16 cellular contexts compared by ENCODE assay signal in the genomic region with DNA sequence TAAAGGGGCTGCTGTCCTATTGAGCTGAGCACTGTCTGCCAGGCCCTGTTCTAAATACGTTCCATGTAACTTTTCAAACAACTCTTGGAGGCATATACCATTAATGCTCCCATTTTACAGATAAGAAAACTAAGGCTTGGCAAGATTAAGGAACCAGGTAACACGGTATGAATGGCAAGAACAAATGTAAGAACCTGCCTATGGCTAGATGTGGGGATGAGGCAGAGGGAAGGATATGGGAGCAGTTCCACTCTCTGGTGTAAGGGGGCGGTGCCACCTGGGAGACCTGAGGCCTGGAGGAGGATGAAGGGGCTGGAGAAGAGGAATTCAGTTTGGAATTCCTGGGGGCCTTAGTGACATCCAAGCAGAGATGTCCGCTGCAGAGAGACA. TPM values are rescaled to one million over a fixed set of nuclear protein-coding genes. Genes with fewer than 3 reads are reported as not detected.
DNase-seq lines count a peak whose midpoint lies in the region; ATAC-seq and TF ChIP-seq lines count a peak whose summit lies in the region.
"Had no signal": no experiment of that assay in that cellular context is flagged by ENCODE, and none has a peak within 500 bp of the region (broad histone marks: within the 10 kb centered on the region; RNA-seq: fewer than 3 reads in every experiment).

No MANE protein-coding gene starts in this region.

- ATAC-seq in activated CD8-positive, alpha-beta T cell treated with anti-CD3 and anti-CD28 coated beads, Interleukin-2, amount 10 ng/mL, durations not matched to agents 7 days and 5 days = no peak
- ATAC-seq in activated CD8-positive, alpha-beta T cell treated with anti-CD3 and anti-CD28 coated beads for 36 hours = no peak
- ATAC-seq in mucosa of descending colon = no peak
- ATAC-seq: gastroesophageal sphincter had no signal

- no peak for TF ChIP-seq CTCF in activated CD8-positive, alpha-beta T cell treated with anti-CD3 and anti-CD28 coated beads for 36 hours (IDR thresholded peaks at IDR 0.05)
- TF ChIP-seq CTCF in brain microvascular endothelial cell (IDR thresholded peaks at IDR 0.05; ENCODE audit: low read depth, low read length, missing control alignments) (peak; percentile 21), osteoblast (IDR thresholded peaks at IDR 0.05; ENCODE audit: extremely low read depth, low read depth, low read length) (no peak), suprapubic skin (IDR thresholded peaks at IDR 0.05) (no peak), mucosa of descending colon (IDR thresholded peaks at IDR 0.05) (no peak)

- in situ Hi-C loops in brain microvascular endothelial cell (cut with HindIII; ENCODE audit: low pct_ligation_motif_present, low sequenced_read_pairs) = no loop called here

- H3K36me3 ChIP-seq in brain microvascular endothelial cell (replicated peaks) (peaks cover 5% of the 10 kb centered on the region), osteoblast (ENCODE audit: insufficient read depth, low read length) (peaks cover 5% of the 10 kb centered on the region), suprapubic skin (peaks cover 4% of the 10 kb centered on the region), mucosa of descending colon (ENCODE audit: low read depth) (no peaks in the 10 kb centered on the region)

- POLR2A ChIA-PET in activated CD8-positive, alpha-beta T cell treated with anti-CD3 and anti-CD28 coated beads, Interleukin-2, amount 10 ng/mL, durations not matched to agents 7 days and 5 days (lab: Charles Lee) = interaction anchor here (1.3 kb wide), 1 partner anchor 41 kb away, joined by 3 read pairs; no protein-coding TSS in a partner anchor
- POLR2A ChIA-PET in activated CD8-positive, alpha-beta T cell treated with anti-CD3 and anti-CD28 coated beads for 36 hours (lab: Charles Lee) = interaction anchor here (0.9 to 2.8 kb wide), 5 partner anchors 9 to 93 kb away, joined by 4 to 11 read pairs (median 6); no protein-coding TSS in a partner anchor

- no peak overlapping the region for H2AFZ ChIP-seq in osteoblast (ENCODE audit: low read length)
- H2AFZ ChIP-seq: parathyroid adenoma had no signal

- H3K4me1 ChIP-seq in osteoblast (ENCODE audit: insufficient read depth, low read length) (peaks cover 6% of the 10 kb centered on the region), suprapubic skin (no peaks in the 10 kb centered on the region), mucosa of descending colon (ENCODE audit: low read depth) (peaks cover 11% of the 10 kb centered on the region)
- H3K4me1 ChIP-seq: gastroesophageal sphincter, parathyroid adenoma, testis had no signal

- H3K27me3 Mint-ChIP-seq in activated CD8-positive, alpha-beta T cell treated with anti-CD3 and anti-CD28 coated beads, Interleukin-2, amount 10 ng/mL, durations not matched to agents 7 days and 5 days (ENCODE audit: low read depth) = peaks cover 7% of the 10 kb centered on the region
- no peaks in the 10 kb centered on the region for H3K27me3 Mint-ChIP-seq in activated CD8-positive, alpha-beta T cell treated with anti-CD3 and anti-CD28 coated beads for 36 hours

- TF ChIP-seq POLR2A in suprapubic skin (IDR thresholded peaks at IDR 0.05) = no peak

- no peak overlapping the region for H3K27ac ChIP-seq in brain microvascular endothelial cell
- H3K27ac ChIP-seq in osteoblast (ENCODE audit: low read depth, low read length) = no peak overlapping the region
- H3K27ac ChIP-seq in suprapubic skin = no peak overlapping the region
- H3K27ac ChIP-seq: gastroesophageal sphincter, parathyroid adenoma, testis had no signal

- peaks cover 23% of the 10 kb centered on the region for H3K4me1 Mint-ChIP-seq in activated CD8-positive, alpha-beta T cell treated with anti-CD3 and anti-CD28 coated beads, Interleukin-2, amount 10 ng/mL, durations not matched to agents 7 days and 5 days (ENCODE audit: low read depth)
- H3K4me1 Mint-ChIP-seq in activated CD8-positive, alpha-beta T cell treated with anti-CD3 and anti-CD28 coated beads for 36 hours (ENCODE audit: low read depth) = peaks cover 17% of the 10 kb centered on the region

- CTCF ChIA-PET in activated CD8-positive, alpha-beta T cell treated with anti-CD3 and anti-CD28 coated beads, Interleukin-2, amount 10 ng/mL, durations not matched to agents 7 days and 5 days (lab: Charles Lee) = interaction anchor here (0.6 to 1.4 kb wide), 4 partner anchors 9 to 93 kb away, joined by 3 to 4 read pairs (median 4); no protein-coding TSS in a partner anchor
- CTCF ChIA-PET in activated CD8-positive, alpha-beta T cell treated with anti-CD3 and anti-CD28 coated beads for 36 hours (lab: Charles Lee) = interaction anchor here (0.7 to 8.1 kb wide), 3 partner anchors 9 to 839 kb away, joined by 3 to 83 read pairs (median 11); no protein-coding TSS in a partner anchor

- DNase-seq in activated CD8-positive, alpha-beta T cell treated with anti-CD3 and anti-CD28 coated beads, Interleukin-2, amount 10 ng/mL, durations not matched to agents 7 days and 5 days = no peak
- no peak for DNase-seq in activated CD8-positive, alpha-beta T cell treated with anti-CD3 and anti-CD28 coated beads for 36 hours
- DNase-seq in HT-29 (ENCODE audit: low spot score) = peak; percentile 30
- DNase-seq in brain microvascular endothelial cell = no peak
- peak; percentile 15 for DNase-seq in osteoblast (ENCODE audit: insufficient read length, low spot score, missing footprints)
- DNase-seq in suprapubic skin (ENCODE audit: low spot score in 2 of 2) = no peak
- DNase-seq in stimulated activated CD4-positive, alpha-beta T cell treated with anti-CD3 and anti-CD28 coated beads, Interleukin-2, amount 100 ng/mL, for 48 hours = no peak
- DNase-seq in mucosa of descending colon = no peak
- DNase-seq: activated CD4-positive, alpha-beta T cell treated with anti-CD3 and anti-CD28 coated beads, Interleukin-2, amount 10 ng/mL, durations not matched to agents 24 days and 14 days; NCI-H2227 treated with DMSO at 0.1 percent for 48 hours; OCI-M1; testis had no signal

- no peak overlapping the region for H3K4me3 Mint-ChIP-seq in activated CD8-positive, alpha-beta T cell treated with anti-CD3 and anti-CD28 coated beads, Interleukin-2, amount 10 ng/mL, durations not matched to agents 7 days and 5 days
- no peak overlapping the region for H3K4me3 Mint-ChIP-seq in activated CD8-positive, alpha-beta T cell treated with anti-CD3 and anti-CD28 coated beads for 36 hours
- H3K4me3 Mint-ChIP-seq: activated CD4-positive, alpha-beta T cell treated with anti-CD3 and anti-CD28 coated beads, Interleukin-2, amount 10 ng/mL, durations not matched to agents 24 days and 14 days had no signal

- intact Hi-C loops in activated CD8-positive, alpha-beta T cell treated with anti-CD3 and anti-CD28 coated beads for 36 hours (cut with micrococcal nuclease) = no loop called here
- intact Hi-C loops in mucosa of descending colon (cut with DNase I, micrococcal nuclease) = no loop called here

- H4K20me1 ChIP-seq in osteoblast (ENCODE audit: insufficient read depth, low read length) = no peaks in the 10 kb centered on the region

- no peaks in the 10 kb centered on the region for H3K27me3 ChIP-seq in brain microvascular endothelial cell (replicated peaks)
- no peaks in the 10 kb centered on the region for H3K27me3 ChIP-seq in osteoblast (ENCODE audit: insufficient read depth, low read length)
- no peaks in the 10 kb centered on the region for H3K27me3 ChIP-seq in suprapubic skin
- H3K27me3 ChIP-seq: testis had no signal

- H3K36me3 Mint-ChIP-seq in activated CD8-positive, alpha-beta T cell treated with anti-CD3 and anti-CD28 coated beads, Interleukin-2, amount 10 ng/mL, durations not matched to agents 7 days and 5 days (ENCODE audit: low read depth) = peaks cover 16% of the 10 kb centered on the region
- H3K36me3 Mint-ChIP-seq in activated CD8-positive, alpha-beta T cell treated with anti-CD3 and anti-CD28 coated beads for 36 hours (ENCODE audit: low read depth) = peaks cover 10% of the 10 kb centered on the region

- no peak overlapping the region for H3K4me2 ChIP-seq in osteoblast (ENCODE audit: insufficient read depth, low read length)

- peak overlapping the region; percentile 56 for H3K27ac Mint-ChIP-seq in activated CD8-positive, alpha-beta T cell treated with anti-CD3 and anti-CD28 coated beads, Interleukin-2, amount 10 ng/mL, durations not matched to agents 7 days and 5 days
- H3K27ac Mint-ChIP-seq in activated CD8-positive, alpha-beta T cell treated with anti-CD3 and anti-CD28 coated beads for 36 hours = no peak overlapping the region
- H3K27ac Mint-ChIP-seq: activated CD4-positive, alpha-beta T cell treated with anti-CD3 and anti-CD28 coated beads, Interleukin-2, amount 10 ng/mL, durations not matched to agents 24 days and 14 days had no signal

- no peak for TF ChIP-seq EP300 in suprapubic skin (IDR thresholded peaks at IDR 0.05)

- no peaks in the 10 kb centered on the region for H3K79me2 ChIP-seq in osteoblast (ENCODE audit: insufficient read depth, low read length)
- H3K79me2 ChIP-seq: parathyroid adenoma had no signal

- no peaks in the 10 kb centered on the region for H3K9me3 Mint-ChIP-seq in activated CD8-positive, alpha-beta T cell treated with anti-CD3 and anti-CD28 coated beads, Interleukin-2, amount 10 ng/mL, durations not matched to agents 7 days and 5 days (ENCODE audit: insufficient read depth)
- H3K9me3 Mint-ChIP-seq in activated CD8-positive, alpha-beta T cell treated with anti-CD3 and anti-CD28 coated beads for 36 hours = no peaks in the 10 kb centered on the region
- H3K9me3 Mint-ChIP-seq: activated CD4-positive, alpha-beta T cell treated with anti-CD3 and anti-CD28 coated beads, Interleukin-2, amount 10 ng/mL, durations not matched to agents 24 days and 14 days had no signal

- no peaks in the 10 kb centered on the region for H3K9me3 ChIP-seq in osteoblast (ENCODE audit: low read depth, low read length)
- no peaks in the 10 kb centered on the region for H3K9me3 ChIP-seq in suprapubic skin
- H3K9me3 ChIP-seq in mucosa of descending colon = no peaks in the 10 kb centered on the region
- H3K9me3 ChIP-seq: gastroesophageal sphincter, testis had no signal

- 69% methylated on average over 4 of the region's 4 CpGs for WGBS in suprapubic skin

- H3K4me3 ChIP-seq in brain microvascular endothelial cell (ENCODE audit: low read depth, low read length) (no peak overlapping the region), osteoblast (ENCODE audit: insufficient read depth, low read length) (no peak overlapping the region), suprapubic skin (no peak overlapping the region), mucosa of descending colon (no peak overlapping the region)
- H3K4me3 ChIP-seq: gastroesophageal sphincter, testis had no signal

RNA-seq across cellular contexts. Expression of gene LMAN1L, which starts 3.8 kb away (rescaled TPM):
- total RNA-seq in activated CD8-positive, alpha-beta T cell treated with anti-CD3 and anti-CD28 coated beads, Interleukin-2, amount 10 ng/mL, durations not matched to agents 7 days and 5 days = 1 to 10 TPM in 1 of 2 experiments, under 1 TPM in 1; 0.47 to 1.0 TPM
- under 1 TPM in 1 of 2 experiments, not detected in 1; 0.11 TPM for total RNA-seq in activated CD8-positive, alpha-beta T cell treated with anti-CD3 and anti-CD28 coated beads for 36 hours
- not detected in 2 replicates for total RNA-seq in HT-29 (2014; rRNA removed; shearing (Covaris generic))
- total RNA-seq in osteoblast = under 0.01 TPM in 1 of 2 replicates, not detected in the other
- total RNA-seq in suprapubic skin = under 1 TPM in 1 of 4 donors, not detected in 3; 0.42 TPM
- under 1 TPM; 0.32 to 0.60 (median 0.55) TPM for total RNA-seq in mucosa of descending colon
- total RNA-seq: mesenteric fat pad had no signal

RNA-seq across cellular contexts. Expression of gene CPLX3, which starts 17.6 kb away (rescaled TPM):
- not detected for total RNA-seq in activated CD8-positive, alpha-beta T cell treated with anti-CD3 and anti-CD28 coated beads, Interleukin-2, amount 10 ng/mL, durations not matched to agents 7 days and 5 days
- under 1 TPM in 1 of 2 experiments, not detected in 1; 0.11 TPM for total RNA-seq in activated CD8-positive, alpha-beta T cell treated with anti-CD3 and anti-CD28 coated beads for 36 hours
- total RNA-seq in HT-29 (2014; rRNA removed; shearing (Covaris generic)) = 0.13 and 0.25 TPM in 2 replicates
- total RNA-seq in osteoblast = not detected in 2 replicates
- under 1 TPM in 1 of 4 donors, not detected in 3; 0.47 TPM for total RNA-seq in suprapubic skin
- under 1 TPM in 2 of 3 donors, not detected in 1; 0.16 to 0.19 TPM for total RNA-seq in mucosa of descending colon
- total RNA-seq: bronchial epithelial cell, gastroesophageal sphincter, mesenteric fat pad had no signal

RNA-seq across cellular contexts. Expression of gene CSK, which starts 27.0 kb away (rescaled TPM):
- total RNA-seq in activated CD8-positive, alpha-beta T cell treated with anti-CD3 and anti-CD28 coated beads, Interleukin-2, amount 10 ng/mL, durations not matched to agents 7 days and 5 days = 100 to 1,000 TPM; 314 to 330 TPM
- 100 to 1,000 TPM; 254 to 260 TPM for total RNA-seq in activated CD8-positive, alpha-beta T cell treated with anti-CD3 and anti-CD28 coated beads for 36 hours
- total RNA-seq in HT-29 (2014; rRNA removed; shearing (Covaris generic)) = 54.7 and 60.2 TPM in 2 replicates
- total RNA-seq in osteoblast (30.6 and 31.5 TPM in 2 replicates), suprapubic skin (10 to 100 TPM; 33.1 to 45.2 (median 35.5) TPM), mucosa of descending colon (100 to 1,000 TPM in 1 of 3 donors, 10 to 100 TPM in 2; 66.2 to 103 (median 90.5) TPM)

RNA-seq across cellular contexts. Expression of gene ULK3, which starts 34.1 kb away (rescaled TPM):
- 10 to 100 TPM; 56.9 to 58.0 TPM for total RNA-seq in activated CD8-positive, alpha-beta T cell treated with anti-CD3 and anti-CD28 coated beads, Interleukin-2, amount 10 ng/mL, durations not matched to agents 7 days and 5 days
- total RNA-seq in activated CD8-positive, alpha-beta T cell treated with anti-CD3 and anti-CD28 coated beads for 36 hours = 10 to 100 TPM; 45.9 to 49.3 TPM
- total RNA-seq in HT-29 (2014; rRNA removed; shearing (Covaris generic)) = 96.4 and 97.0 TPM in 2 replicates
- total RNA-seq in osteoblast (19.4 and 21.4 TPM in 2 replicates), suprapubic skin (100 to 1,000 TPM; 105 to 330 (median 129) TPM), mucosa of descending colon (10 to 100 TPM; 66.5 to 89.3 (median 73.1) TPM)

Comparison
In these comparisons a context has a peak if more than half of its experiments do, and no peak if none do; other contexts are left out.
1. DNase-seq: peak in HT-29 (single experiment) and osteoblast (single experiment); none in activated CD8-positive, alpha-beta T cell treated with anti-CD3 and anti-CD28 coated beads, Interleukin-2, amount 10 ng/mL, durations not matched to agents 7 days and 5 days (single experiment), activated CD8-positive, alpha-beta T cell treated with anti-CD3 and anti-CD28 coated beads for 36 hours (single experiment), brain microvascular endothelial cell (single experiment), suprapubic skin (0 of 2), stimulated activated CD4-positive, alpha-beta T cell treated with anti-CD3 and anti-CD28 coated beads, Interleukin-2, amount 100 ng/mL, for 48 hours (0 of 2) and mucosa of descending colon (0 of 3).